In genomic region chr19:18718846-18719458, GRCh38 we compare ENCODE assay signal across 19 cellular contexts. TPM values are rescaled to one million over a fixed set of nuclear protein-coding genes. Genes with fewer than 3 reads are reported as not detected.
A peak's percentile ranks its signal among the peaks of the same experiment; 100 is the strongest.
DNase-seq lines count a peak whose midpoint lies in the region; ATAC-seq and TF ChIP-seq lines count a peak whose summit lies in the region.
"Had no signal": no experiment of that assay in that cellular context is flagged by ENCODE, and none has a peak within 500 bp of the region (broad histone marks: within the 10 kb centered on the region; RNA-seq: fewer than 3 reads in every experiment).

No MANE protein-coding gene starts in this region.

- DNase-seq in RWPE1 (ENCODE audit: low spot score), result no peak
- DNase-seq in dorsolateral prefrontal cortex, result no peak
- no peak for DNase-seq in neuronal stem cell (ENCODE audit: low spot score)
- DNase-seq in mammary epithelial cell, result no peak
- DNase-seq in SK-N-DZ (ENCODE audit: low spot score), result no peak
- DNase-seq in trophoblast cell, result no peak
- DNase-seq: COR-L47, H9, IMR-90, NCI-H1417 treated with DMSO at 0.1 percent for 48 hours, NCI-H187 treated with DMSO at 0.1 percent for 48 hours, NCI-H2227 treated with DMSO at 0.1 percent for 48 hours, NCI-H510A treated with DMSO at 0.1 percent for 48 hours, PC-3, RPMI8226 had no signal

- H3K4me2 ChIP-seq in BLaER1 (peak overlapping the region; percentile 71), neuronal stem cell (ENCODE audit: insufficient read depth, low read length, poor library complexity, severe bottlenecking) (no peak overlapping the region), mammary epithelial cell (ENCODE audit: insufficient read depth, low read depth, low read length) (no peak overlapping the region), trophoblast cell (ENCODE audit: low read length) (no peak overlapping the region)

- H4K8ac ChIP-seq in neuronal stem cell (ENCODE audit: low read depth, low read length) (no peak overlapping the region), trophoblast cell (ENCODE audit: low read depth, low read length) (no peak overlapping the region)

- intact Hi-C loops in dorsolateral prefrontal cortex (cut with DNase I), result no loop called here
- intact Hi-C loops in mammary epithelial cell (cut with micrococcal nuclease), result no loop called here

- no peak overlapping the region for H2BK12ac ChIP-seq in neuronal stem cell (ENCODE audit: low read length)
- no peak overlapping the region for H2BK12ac ChIP-seq in trophoblast cell (ENCODE audit: low read length)

- H3K79me1 ChIP-seq in neuronal stem cell (ENCODE audit: low read depth, low read length) (peaks cover 24% of the 10 kb centered on the region), trophoblast cell (ENCODE audit: low read length) (no peaks in the 10 kb centered on the region)

- H2AFZ ChIP-seq in neuronal stem cell (ENCODE audit: low read length), result no peak overlapping the region
- no peak overlapping the region for H2AFZ ChIP-seq in mammary epithelial cell (ENCODE audit: low read depth, low read length)
- H2AFZ ChIP-seq in trophoblast cell (ENCODE audit: insufficient read depth, low read length, poor library complexity), result no peak overlapping the region

- H3K79me2 ChIP-seq in mammary epithelial cell (ENCODE audit: insufficient read depth, low read length) (peaks cover 5% of the 10 kb centered on the region), trophoblast cell (ENCODE audit: control insufficient read depth, insufficient read depth, low read length, poor library complexity) (no peaks in the 10 kb centered on the region)

- no peak for TF ChIP-seq CTCF in RWPE1 (conservative IDR thresholded peaks at IDR 0.05; ENCODE audit: low read depth)
- TF ChIP-seq CTCF in dorsolateral prefrontal cortex (IDR thresholded peaks at IDR 0.05 in 54 of 56, conservative IDR thresholded peaks at IDR 0.05 in 2 of 56; ENCODE audit: low read depth in 1 of 56, partially characterized antibody in 56 of 56), result no peak
- TF ChIP-seq CTCF in mammary epithelial cell (conservative IDR thresholded peaks at IDR 0.05 in 1 of 2, IDR thresholded peaks at IDR 0.05 in 1 of 2; ENCODE audit: extremely low read depth in 1 of 2, insufficient read depth in 1 of 2, low read depth in 1 of 2, low read length in 2 of 2), result no peak

- H3K4ac ChIP-seq in neuronal stem cell (ENCODE audit: low read length) (no peak overlapping the region), trophoblast cell (ENCODE audit: low read depth, low read length) (no peak overlapping the region)

- H4K20me1 ChIP-seq in BLaER1 (peaks cover 99% of the 10 kb centered on the region), mammary epithelial cell (ENCODE audit: insufficient read depth, low read length) (no peaks in the 10 kb centered on the region)

- WGBS in neuronal stem cell (ENCODE audit: extremely low coverage in 2 of 2, insufficient read length in 2 of 2, insufficient replicate concordance in 1 of 2), 2 donors, result no CpG with 5 or more reads among the region's 16 CpGs
- 86% methylated on average over 15 of the region's 16 CpGs for WGBS in mammary epithelial cell (ENCODE audit: low coverage, missing lambda C conversion rate)
- WGBS in trophoblast cell (ENCODE audit: extremely low coverage, insufficient coverage, insufficient read length), result no CpG with 5 or more reads among the region's 16 CpGs

- peaks cover 73% of the 10 kb centered on the region for H3K4me1 ChIP-seq in BLaER1
- peaks cover 0 to 10% of the 10 kb centered on the region in 2 donors for H3K4me1 ChIP-seq in neuronal stem cell (ENCODE audit: control insufficient read depth in 2 of 2, insufficient read depth in 1 of 2, low read depth in 1 of 2, low read length in 2 of 2)
- no peaks in the 10 kb centered on the region for H3K4me1 ChIP-seq in mammary epithelial cell (ENCODE audit: insufficient read depth, low read length)
- H3K4me1 ChIP-seq in trophoblast cell (ENCODE audit: control insufficient read depth in 1 of 2, insufficient read depth in 2 of 2, low read length in 2 of 2), result peaks cover 0 to 3% of the 10 kb centered on the region in 2 experiments
- H3K4me1 ChIP-seq: SJSA1 had no signal

- H3K9ac ChIP-seq in BLaER1 (no peak overlapping the region), neuronal stem cell (ENCODE audit: low read depth, low read length, poor library complexity) (no peak overlapping the region), mammary epithelial cell (ENCODE audit: insufficient read depth, low read length) (no peak overlapping the region), trophoblast cell (ENCODE audit: low read length) (no peak overlapping the region)

- no TSS peak for BruUV-seq in mammary epithelial cell (replicated peaks; lab: Mats Ljungman, UMichigan)

- dilution Hi-C loops in mammary epithelial cell (cut with HindIII; ENCODE audit: low sequenced_read_pairs), result no loop called here

- no peak overlapping the region for H2BK15ac ChIP-seq in neuronal stem cell (ENCODE audit: low read length)

- no peak overlapping the region for H3K23ac ChIP-seq in neuronal stem cell (ENCODE audit: low read depth, low read length, poor library complexity)
- no peak overlapping the region for H3K23ac ChIP-seq in trophoblast cell (ENCODE audit: low read length)

- CTCF ChIA-PET in RWPE1 (lab: Yijun Ruan, JAX) (interaction anchor here (0.5 kb wide), 1 partner anchor 407 kb away, joined by 3 read pairs; no protein-coding TSS in a partner anchor), mammary epithelial cell (lab: Charles Lee; ENCODE audit: low non-redundant PET) (no interaction called here)

- no peak overlapping the region for H2BK120ac ChIP-seq in neuronal stem cell (ENCODE audit: low read depth, low read length)
- no peak overlapping the region for H2BK120ac ChIP-seq in trophoblast cell (ENCODE audit: insufficient read depth, low read length, poor library complexity)

- POLR2A ChIA-PET in RWPE1 (lab: Yijun Ruan, JAX; ENCODE audit: low non-redundant PET), result interaction anchor here (0.6 kb wide), 1 partner anchor 1317 kb away, joined by 8 read pairs; no protein-coding TSS in a partner anchor

- H3K27me3 ChIP-seq in BLaER1, result no peaks in the 10 kb centered on the region
- no peaks in the 10 kb centered on the region for H3K27me3 ChIP-seq in dorsolateral prefrontal cortex
- no peaks in the 10 kb centered on the region for H3K27me3 ChIP-seq in neuronal stem cell (ENCODE audit: control insufficient read depth in 3 of 3, insufficient read depth in 3 of 3, low read depth in 1 of 3, low read length in 3 of 3)
- no peaks in the 10 kb centered on the region for H3K27me3 ChIP-seq in mammary epithelial cell (ENCODE audit: insufficient read depth, low read length)
- no peaks in the 10 kb centered on the region for H3K27me3 ChIP-seq in trophoblast cell (ENCODE audit: insufficient read depth, low read length)
- H3K27me3 ChIP-seq: SJSA1 had no signal

- in situ Hi-C loops in mammary epithelial cell (cut with MboI; ENCODE audit: low sequenced_read_pairs in 2 of 2), result no loop called here

- H3K9me3 ChIP-seq in BLaER1 (no peaks in the 10 kb centered on the region), neuronal stem cell (replicated peaks in 1 of 2; ENCODE audit: control insufficient read depth in 2 of 2, insufficient read depth in 1 of 2, low read depth in 1 of 2, low read length in 2 of 2) (peaks cover 3 to 4% of the 10 kb centered on the region in 2 donors), mammary epithelial cell (replicated peaks; ENCODE audit: insufficient read depth, low read length) (no peaks in the 10 kb centered on the region), trophoblast cell (ENCODE audit: insufficient read depth, low read depth, low read length) (peaks cover 3% of the 10 kb centered on the region)
- H3K9me3 ChIP-seq: SJSA1 had no signal

- H4K12ac ChIP-seq in trophoblast cell (ENCODE audit: low read depth, low read length), result no peak overlapping the region

- H3K14ac ChIP-seq in neuronal stem cell (ENCODE audit: low read length) (no peak overlapping the region), trophoblast cell (ENCODE audit: low read length) (no peak overlapping the region)

- H3K36me3 ChIP-seq in BLaER1 (peaks cover 22% of the 10 kb centered on the region; the same call in 1 of the 2 replicates), neuronal stem cell (replicated peaks in 1 of 2; ENCODE audit: control insufficient read depth in 2 of 2, insufficient read depth in 2 of 2, low read length in 2 of 2) (peaks cover 3 to 4% of the 10 kb centered on the region in 2 donors), mammary epithelial cell (ENCODE audit: insufficient read depth, low read length) (no peaks in the 10 kb centered on the region), trophoblast cell (ENCODE audit: control insufficient read depth in 1 of 2, insufficient read depth in 2 of 2, low read length in 2 of 2) (peaks cover 0 to 3% of the 10 kb centered on the region in 2 experiments)
- H3K36me3 ChIP-seq: SJSA1 had no signal

- H3K27ac ChIP-seq in BLaER1 (0 out of 2 replicates have a peak overlapping the region, but pooled peaks have one; percentile 44), RWPE1 (0 out of 2 replicates have a peak overlapping the region, but pooled peaks have one; percentile 9), dorsolateral prefrontal cortex (peak overlapping the region in 42 of 59 donors; percentile 11 to 91 (median 60)), neuronal stem cell (replicated peaks; ENCODE audit: low read length) (no peak overlapping the region), mammary epithelial cell (ENCODE audit: insufficient read depth, low read depth, low read length) (no peak overlapping the region), trophoblast cell (ENCODE audit: low read depth, low read length) (no peak overlapping the region)
- H3K27ac ChIP-seq: HL-60, SJSA1 had no signal

- H2AK5ac ChIP-seq in neuronal stem cell (ENCODE audit: low read depth, low read length) (no peak overlapping the region), trophoblast cell (ENCODE audit: low read length) (no peak overlapping the region)

- no peak for ATAC-seq in HG02763 (IDR thresholded peaks at IDR 0.05; ENCODE audit: unreplicated experiment)
- ATAC-seq: PC-3 had no signal

- H4K91ac ChIP-seq in neuronal stem cell (ENCODE audit: low read depth, low read length, poor library complexity) (no peak overlapping the region), trophoblast cell (ENCODE audit: low read depth, low read length) (no peak overlapping the region)

- H3K18ac ChIP-seq in neuronal stem cell (ENCODE audit: low read length) (peak overlapping the region; percentile 5), trophoblast cell (ENCODE audit: low read length) (no peak overlapping the region)

- H3K4me3 ChIP-seq in BLaER1 (no peak overlapping the region), dorsolateral prefrontal cortex (no peak overlapping the region), neuronal stem cell (ENCODE audit: low read length in 2 of 2) (no peak overlapping the region), mammary epithelial cell (replicated peaks in 1 of 3; ENCODE audit: insufficient read depth in 1 of 3, low read depth in 2 of 3, low read length in 3 of 3) (no peak overlapping the region), trophoblast cell (ENCODE audit: low read depth, low read length) (no peak overlapping the region)
- H3K4me3 ChIP-seq: SJSA1 had no signal

- H2BK5ac ChIP-seq in neuronal stem cell (ENCODE audit: low read length) (no peak overlapping the region), trophoblast cell (ENCODE audit: low read depth, low read length, poor library complexity) (no peak overlapping the region)

RNA-seq across cellular contexts. Expression of gene CRTC1, which starts 35.5 kb away (rescaled TPM):
- total RNA-seq in dorsolateral prefrontal cortex (100 to 1,000 TPM in 34 of 120 experiments, 10 to 100 TPM in 86; 35.9 to 127 (median 90.4) TPM), mammary epithelial cell (1 to 10 TPM; 2.2 to 8.2 TPM)
- polyA plus RNA-seq in neuronal stem cell (2013, experiment 1 of 2), result 17.4 TPM
- 17.8 TPM for polyA plus RNA-seq in neuronal stem cell (2013, experiment 2 of 2)
- 2.2 TPM for polyA plus RNA-seq in mammary epithelial cell
- 5.9 TPM for polyA minus RNA-seq in mammary epithelial cell
- 1.8 and 2.4 TPM in 2 replicates for polyA plus RNA-seq in SK-N-DZ (2014; cell fraction: cytosol; rRNA removed)
- 9.7 and 10.7 TPM in 2 replicates for polyA plus RNA-seq in SK-N-DZ (2014; cell fraction: nucleus; rRNA removed)
- polyA plus RNA-seq in trophoblast cell (2013), result 10.0 and 10.2 TPM in 2 replicates

Comparison
In these comparisons a context has a peak if more than half of its experiments do, and no peak if none do; other contexts are left out.
1. H3K27ac ChIP-seq: peak in BLaER1 (single experiment), RWPE1 (single experiment) and dorsolateral prefrontal cortex (42 of 59); none in neuronal stem cell (single experiment), mammary epithelial cell (single experiment) and trophoblast cell (single experiment).
2. RNA of gene CRTC1, which starts 35.5 kb away (total RNA-seq): 35.9 to 127 TPM in dorsolateral prefrontal cortex; 2.2 to 8.2 TPM in mammary epithelial cell; every median in the first group is over 4 times any median in the second.